13 cellular contexts compared by ENCODE assay signal in the genomic region with DNA sequence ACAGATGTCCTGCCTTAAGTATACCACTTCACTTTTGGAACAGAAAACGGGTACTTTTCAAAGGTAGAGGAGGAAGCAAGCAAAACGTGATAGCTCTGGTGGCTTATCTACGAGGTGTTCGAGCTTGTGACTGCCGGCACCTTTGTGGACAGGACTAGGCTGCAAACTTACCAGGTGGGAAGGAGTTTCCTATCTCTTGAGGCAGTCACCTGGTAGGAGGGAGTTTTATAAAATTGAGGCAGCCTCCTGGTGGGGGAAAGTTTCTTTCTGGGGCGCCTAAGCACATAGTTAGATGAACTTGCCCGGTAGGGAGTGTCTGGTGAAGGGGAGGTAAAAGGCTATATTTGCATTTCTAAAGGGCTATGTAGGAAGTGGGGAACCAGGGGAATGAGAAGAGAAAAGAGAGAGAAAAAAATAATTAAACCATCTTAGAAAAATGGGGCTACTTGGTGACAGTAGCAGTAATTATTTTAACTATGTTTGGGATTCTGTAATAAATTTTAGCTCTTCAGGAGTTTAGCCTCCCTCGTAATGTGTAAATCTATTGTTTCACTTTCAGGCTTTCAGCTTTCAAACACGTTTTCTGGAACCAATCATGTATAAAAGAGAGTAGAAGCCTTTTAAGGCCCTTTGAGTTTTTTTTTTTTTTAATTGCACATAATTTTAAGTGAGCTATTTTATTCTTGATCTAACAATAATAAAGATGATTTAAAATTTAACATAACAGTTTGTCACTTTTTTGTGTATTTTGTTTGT.
"Had no signal": no experiment of that assay in that cellular context is flagged by ENCODE, and none has a peak within 500 bp of the region (broad histone marks: within the 10 kb centered on the region; RNA-seq: fewer than 3 reads in every experiment).

No MANE protein-coding gene starts in this region.

- H3K9me3 ChIP-seq: neutrophil, tibial nerve had no signal

- H3K4me3 ChIP-seq: tibial nerve had no signal

- H3K4me3 Mint-ChIP-seq: activated CD4-positive, alpha-beta memory T cell treated with anti-CD3 and anti-CD28 coated beads for 36 hours; activated T-cell treated with anti-CD3 and anti-CD28 coated beads, Interleukin-2, amount 50 U/mL, for 4 hours had no signal

- ATAC-seq: activated naive CD4-positive, alpha-beta T cell treated with anti-CD3 and anti-CD28 coated beads, Interleukin-2, amount 50 U/mL, for 72 hours; activated T-cell treated with anti-CD3 and anti-CD28 coated beads, Interleukin-2, amount 50 U/mL, for 4 hours; left ventricle myocardium superior; right cardiac atrium had no signal

- DNase-seq: activated CD4-positive, alpha-beta memory T cell treated with anti-CD3 and anti-CD28 coated beads for 36 hours; activated CD4-positive, alpha-beta T cell treated with anti-CD3 and anti-CD28 coated beads for 1 hour; activated effector memory CD4-positive, alpha-beta T cell treated with anti-CD3 and anti-CD28 coated beads, Interleukin-2, amount 50 U/mL, for 16 hours; activated T-cell treated with anti-CD3 and anti-CD28 coated beads, Interleukin-2, amount 50 U/mL, for 4 hours; amniotic stem cell; dermis blood vessel endothelial cell; left ventricle myocardium superior; right cardiac atrium; small intestine had no signal

- H3K36me3 Mint-ChIP-seq: activated CD4-positive, alpha-beta memory T cell treated with anti-CD3 and anti-CD28 coated beads for 36 hours; activated naive CD4-positive, alpha-beta T cell treated with anti-CD3 and anti-CD28 coated beads, Interleukin-2, amount 50 U/mL, for 72 hours; brain had no signal

- H3K27me3 ChIP-seq: neutrophil, tibial nerve had no signal

- H3K27ac Mint-ChIP-seq: activated CD4-positive, alpha-beta memory T cell treated with anti-CD3 and anti-CD28 coated beads for 36 hours; activated naive CD4-positive, alpha-beta T cell treated with anti-CD3 and anti-CD28 coated beads, Interleukin-2, amount 50 U/mL, for 72 hours had no signal

- H3K27me3 Mint-ChIP-seq: brain had no signal

- H3K27ac ChIP-seq: neutrophil, tibial nerve had no signal

- H3K9me3 Mint-ChIP-seq: activated CD4-positive, alpha-beta memory T cell treated with anti-CD3 and anti-CD28 coated beads for 36 hours; activated naive CD4-positive, alpha-beta T cell treated with anti-CD3 and anti-CD28 coated beads, Interleukin-2, amount 50 U/mL, for 72 hours; activated T-cell treated with anti-CD3 and anti-CD28 coated beads, Interleukin-2, amount 50 U/mL, for 4 hours had no signal

- H3K4me1 ChIP-seq: tibial nerve had no signal

- H3K36me3 ChIP-seq: neutrophil, tibial nerve had no signal
